In the genomic region with DNA sequence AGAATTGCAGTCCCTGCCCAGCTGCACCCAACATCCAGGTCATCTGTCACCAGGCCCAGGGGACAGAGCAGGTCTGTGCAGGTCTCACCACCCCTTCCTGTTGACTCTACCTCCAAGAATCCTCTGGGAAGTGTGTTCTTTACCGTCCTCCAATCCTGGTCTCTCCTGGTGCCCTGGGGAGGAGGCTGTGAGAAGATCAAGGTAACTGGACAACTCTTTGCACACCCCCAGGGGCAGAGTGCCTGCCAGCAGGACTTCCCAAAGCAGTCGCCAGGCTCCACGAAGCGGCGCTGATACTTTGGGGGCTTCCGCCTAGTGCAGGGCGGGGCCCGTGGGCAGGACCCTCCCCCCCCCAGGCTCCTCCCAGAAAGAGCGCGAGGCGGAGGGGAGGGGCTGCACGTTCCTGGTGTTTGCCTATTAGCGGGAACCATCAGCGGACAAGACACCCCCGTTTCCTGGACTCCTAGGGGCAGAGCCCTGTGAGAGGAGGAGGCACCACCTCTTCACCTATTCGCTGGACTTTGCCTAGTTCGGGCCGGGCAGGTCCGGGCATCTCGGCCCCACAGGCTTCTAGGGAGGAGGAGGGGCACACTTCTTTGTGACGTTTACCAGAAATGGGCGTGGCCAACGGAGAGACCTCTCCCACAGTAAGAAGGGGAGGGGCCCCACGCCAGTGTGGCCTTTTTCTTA, we compare ENCODE assay signal across 8 cellular contexts.
DNase-seq lines count a peak whose midpoint lies in the region; ATAC-seq, FAIRE-seq and TF ChIP-seq lines count a peak whose summit lies in the region.

No MANE protein-coding gene starts in this region.

- TF ChIP-seq CTCF in RWPE1 (conservative IDR thresholded peaks at IDR 0.05; ENCODE audit: low read depth) = no peak
- TF ChIP-seq CTCF in parathyroid adenoma (IDR thresholded peaks at IDR 0.05) = no peak
- no peak for TF ChIP-seq CTCF in D721Med (IDR thresholded peaks at IDR 0.05; ENCODE audit: insufficient read depth, missing control alignments)

- H3K9ac ChIP-seq in parathyroid adenoma = no peak overlapping the region

- H3K36me3 ChIP-seq in parathyroid adenoma (ENCODE audit: control insufficient read depth, insufficient read depth, low read length) = no peaks in the 10 kb centered on the region

- H3K4me2 ChIP-seq in parathyroid adenoma (ENCODE audit: low read length) = peak overlapping the region; percentile 2

- no peaks in the 10 kb centered on the region for H3K79me2 ChIP-seq in parathyroid adenoma

- H2AFZ ChIP-seq in parathyroid adenoma = no peak overlapping the region

- H3K4me1 ChIP-seq in parathyroid adenoma = no peaks in the 10 kb centered on the region

- DNase-seq in H4 (ENCODE audit: low spot score) = peak; percentile 85
- peak; percentile 91 for DNase-seq in RWPE1 (ENCODE audit: low spot score)
- DNase-seq in left cardiac atrium = peak; percentile 61
- no peak for DNase-seq in NCI-H526 (lab: John Stamatoyannopoulos, UW)
- DNase-seq in D721Med (ENCODE audit: insufficient read length, low spot score) = no peak
- no peak for DNase-seq in stimulated activated CD4-positive, alpha-beta T cell treated with anti-CD3 and anti-CD28 coated beads, Interleukin-12 subunit alpha, Interleukin-12 subunit beta, amount 100 ng/mL, for 4 hours

- H3K4me3 ChIP-seq in parathyroid adenoma (ENCODE audit: low read depth, low read length) = no peak overlapping the region

- no peaks in the 10 kb centered on the region for H3K9me3 ChIP-seq in parathyroid adenoma (ENCODE audit: control insufficient read depth, low read length)

- FAIRE-seq in D721Med (lab: Jason Lieb, UNC) = no peak

- POLR2A ChIA-PET in RWPE1 (lab: Yijun Ruan, JAX; ENCODE audit: low non-redundant PET) = no interaction called here

- peak overlapping the region; percentile 91 for H3K27ac ChIP-seq in RWPE1
- H3K27ac ChIP-seq in parathyroid adenoma = no peak overlapping the region

- ATAC-seq in left cardiac atrium (peak; percentile 83 to 95), HG03159 (IDR thresholded peaks at IDR 0.05; ENCODE audit: unreplicated experiment) (no peak)

- CTCF ChIA-PET in RWPE1 (lab: Yijun Ruan, JAX) = no interaction called here

- H3K27me3 ChIP-seq in parathyroid adenoma (ENCODE audit: control insufficient read depth, insufficient read depth, low read length) = no peaks in the 10 kb centered on the region

- intact Hi-C loops in left cardiac atrium (cut with DNase I) = loop anchor here in 1 of 2 donors (10.0 kb wide), 1 partner anchor 218 kb away; no protein-coding TSS in a partner anchor

Comparison
In these comparisons a context has a peak if more than half of its experiments do, and no peak if none do; other contexts are left out.
1. DNase-seq: peak in H4 (single experiment), RWPE1 (single experiment) and left cardiac atrium (single experiment); none in NCI-H526 (0 of 2), D721Med (single experiment) and stimulated activated CD4-positive, alpha-beta T cell treated with anti-CD3 and anti-CD28 coated beads, Interleukin-12 subunit alpha, Interleukin-12 subunit beta, amount 100 ng/mL, for 4 hours (single experiment).